In the genomic region with DNA sequence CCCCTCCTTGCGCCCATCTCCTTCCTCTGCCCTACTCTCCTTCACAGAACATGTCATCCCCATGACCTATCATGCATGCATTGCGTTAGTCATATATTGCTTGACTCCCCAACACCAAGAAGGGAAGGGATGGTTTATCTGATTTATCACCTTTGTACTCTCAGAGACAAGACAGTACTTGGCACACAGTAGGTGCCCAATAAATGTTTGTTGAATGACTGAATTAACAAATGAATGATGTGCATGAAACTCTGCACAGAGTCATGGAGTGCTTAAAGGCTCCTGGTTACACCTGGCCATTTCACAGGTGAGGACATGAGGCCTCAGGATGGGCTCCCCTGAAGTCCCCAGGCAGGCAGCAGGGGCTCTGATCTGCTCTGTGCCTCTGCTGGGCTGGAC, we compare ENCODE assay signal across 2 cellular contexts.
TF ChIP-seq lines count a peak whose summit lies in the region.

No MANE protein-coding gene starts in this region.

TF ChIP-seq in WTC11, 78 proteins besides CTCF, POLR2A, EP300 and RAD21:
- TF ChIP-seq, protein P1, sequence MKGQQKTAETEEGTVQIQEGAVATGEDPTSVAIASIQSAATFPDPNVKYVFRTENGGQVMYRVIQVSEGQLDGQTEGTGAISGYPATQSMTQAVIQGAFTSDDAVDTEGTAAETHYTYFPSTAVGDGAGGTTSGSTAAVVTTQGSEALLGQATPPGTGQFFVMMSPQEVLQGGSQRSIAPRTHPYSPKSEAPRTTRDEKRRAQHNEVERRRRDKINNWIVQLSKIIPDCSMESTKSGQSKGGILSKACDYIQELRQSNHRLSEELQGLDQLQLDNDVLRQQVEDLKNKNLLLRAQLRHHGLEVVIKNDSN (CRISPR knock-in tag; IDR thresholded peaks at IDR 0.05) = no peak
- no peak for TF ChIP-seq SMAD3 (CRISPR knock-in tag; IDR thresholded peaks at IDR 0.05; ENCODE audit: borderline replicate concordance)

TF ChIP-seq in H1, 55 proteins besides CTCF, POLR2A, EP300 and RAD21:
- no peak for TF ChIP-seq TAF7 (optimal IDR thresholded peaks at IDR 0.05; ENCODE audit: borderline replicate concordance, low read depth, low read length)
- no peak for TF ChIP-seq BACH1 (IDR thresholded peaks at IDR 0.05; ENCODE audit: low read length)
- no peak for TF ChIP-seq YY1 (IDR thresholded peaks at IDR 0.05; ENCODE audit: low read depth, low read length)
- TF ChIP-seq CBX8 (IDR thresholded peaks at IDR 0.05; ENCODE audit: borderline replicate concordance, low read depth, low read length) = no peak
- TF ChIP-seq PHF8 (conservative IDR thresholded peaks at IDR 0.05; ENCODE audit: low read depth, low read length) = no peak
- no peak for TF ChIP-seq CHD1 (IDR thresholded peaks at IDR 0.05; ENCODE audit: low read depth, low read length)
- TF ChIP-seq ZNF274 (IDR thresholded peaks at IDR 0.05; ENCODE audit: borderline replicate concordance, extremely low read depth, low read length) = no peak
- TF ChIP-seq GABPA (IDR thresholded peaks at IDR 0.05; ENCODE audit: borderline replicate concordance, insufficient read depth, low read length) = no peak
- no peak for TF ChIP-seq CREB1 (IDR thresholded peaks at IDR 0.05)
- TF ChIP-seq CBX5 (IDR thresholded peaks at IDR 0.05; ENCODE audit: low read depth, low read length) = no peak
- TF ChIP-seq SAP30 (IDR thresholded peaks at IDR 0.05; ENCODE audit: insufficient read depth, insufficient replicate concordance, low read length) = no peak
- no peak for TF ChIP-seq CEBPB (IDR thresholded peaks at IDR 0.05; ENCODE audit: low read depth, low read length)
